22 cellular contexts compared by ENCODE assay signal in the genomic region with DNA sequence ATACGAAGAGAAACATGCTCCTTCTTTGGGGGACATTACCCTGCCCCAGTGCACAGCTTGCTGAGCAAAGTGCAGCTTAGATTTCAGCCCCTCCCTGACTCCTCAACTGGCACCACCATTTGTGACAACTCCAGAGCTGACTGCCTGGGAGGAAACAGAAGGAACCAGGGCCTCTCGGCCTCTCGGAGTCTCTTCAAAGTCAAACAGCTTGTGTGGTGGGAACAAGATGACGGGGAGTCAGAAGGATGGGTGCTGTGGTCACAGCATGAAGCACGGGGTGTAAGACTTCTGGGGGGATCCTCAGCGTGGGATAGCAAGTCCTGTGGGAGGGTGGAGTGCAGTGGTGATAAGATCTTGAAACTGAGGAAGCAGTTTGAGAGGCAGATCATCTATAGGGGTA.
DNase-seq lines count a peak whose midpoint lies in the region; ATAC-seq, FAIRE-seq and TF ChIP-seq lines count a peak whose summit lies in the region.
"Had no signal": no experiment of that assay in that cellular context is flagged by ENCODE, and none has a peak within 500 bp of the region (broad histone marks: within the 10 kb centered on the region; RNA-seq: fewer than 3 reads in every experiment).

No MANE protein-coding gene starts in this region.

- H3K36me3 ChIP-seq in neuronal stem cell (replicated peaks in 1 of 2; ENCODE audit: control insufficient read depth in 2 of 2, insufficient read depth in 2 of 2, low read length in 2 of 2) (no peaks in the 10 kb centered on the region), kidney (ENCODE audit: control insufficient read depth in 1 of 2, insufficient read depth in 2 of 2, low read length in 2 of 2) (no peaks in the 10 kb centered on the region)

- H3K27me3 Mint-ChIP-seq in T-helper 17 cell, result no peaks in the 10 kb centered on the region
- H3K27me3 Mint-ChIP-seq: CD4-positive, alpha-beta T cell had no signal

- H4K91ac ChIP-seq in neuronal stem cell (ENCODE audit: low read depth, low read length, poor library complexity), result no peak overlapping the region

- H2BK5ac ChIP-seq in neuronal stem cell (ENCODE audit: low read length), result no peak overlapping the region

- no CpG with 5 or more reads among the region's 6 CpGs for WGBS in neuronal stem cell (ENCODE audit: extremely low coverage in 2 of 2, insufficient read length in 2 of 2, insufficient replicate concordance in 1 of 2), 2 donors

- TF ChIP-seq CTCF in kidney (IDR thresholded peaks at IDR 0.05; ENCODE audit: borderline replicate concordance, extremely low read depth, insufficient read depth), result no peak

- no peak overlapping the region for H4K8ac ChIP-seq in neuronal stem cell (ENCODE audit: low read depth, low read length)

- no peak overlapping the region for H3K14ac ChIP-seq in neuronal stem cell (ENCODE audit: low read length)

- no peak overlapping the region for H3K4me2 ChIP-seq in neuronal stem cell (ENCODE audit: insufficient read depth, low read length, poor library complexity, severe bottlenecking)
- H3K4me2 ChIP-seq: A549 had no signal

- no peak overlapping the region for H3K4ac ChIP-seq in neuronal stem cell (ENCODE audit: low read length)

- peak overlapping the region; percentile 73 for H3K27ac Mint-ChIP-seq in T-helper 17 cell
- H3K27ac Mint-ChIP-seq: CD4-positive, alpha-beta T cell; HFFc6 had no signal

- H2AFZ ChIP-seq in neuronal stem cell (ENCODE audit: low read length), result no peak overlapping the region

- no peak overlapping the region for H3K4me3 Mint-ChIP-seq in T-helper 17 cell
- H3K4me3 Mint-ChIP-seq: CD4-positive, alpha-beta T cell; HFFc6 had no signal

- H2BK15ac ChIP-seq in neuronal stem cell (ENCODE audit: low read length), result peak overlapping the region; percentile 16

- H3K79me1 ChIP-seq in neuronal stem cell (ENCODE audit: low read depth, low read length), result no peaks in the 10 kb centered on the region

- H3K9ac ChIP-seq in neuronal stem cell (ENCODE audit: low read depth, low read length, poor library complexity) (no peak overlapping the region), kidney (ENCODE audit: low read length in 2 of 2) (no peak overlapping the region)

- H2AK5ac ChIP-seq in neuronal stem cell (ENCODE audit: low read depth, low read length), result no peak overlapping the region

- no peak overlapping the region for H3K23ac ChIP-seq in neuronal stem cell (ENCODE audit: low read depth, low read length, poor library complexity)

- peaks cover 2% of the 10 kb centered on the region for H3K36me3 Mint-ChIP-seq in T-helper 17 cell (ENCODE audit: low read depth)

- DNase-seq in DMS 273 (lab: John Stamatoyannopoulos, UW; ENCODE audit: unreplicated experiment) (peak; percentile 5), DMS 273 treated with DMSO at 0.1 percent for 48 hours (lab: John Stamatoyannopoulos, UW) (no peak), KBM-7 (peak; percentile 21), T-helper 17 cell (no peak), neuronal stem cell (ENCODE audit: low spot score) (no peak), kidney (no peak)
- DNase-seq in activated CD4-positive, alpha-beta T cell treated with anti-CD3 and anti-CD28 coated beads for 48 hours, result no peak
- DNase-seq: AML-193; Caco-2; CD4-positive, alpha-beta T cell; DMS79 treated with DMSO at 0.1 percent for 48 hours; EL; GOT3; H7; HFFc6 had no signal

- intact Hi-C loops in kidney (cut with DNase I), result no loop called here

- no peaks in the 10 kb centered on the region for H3K9me3 ChIP-seq in T-helper 17 cell (ENCODE audit: control insufficient read depth, low read length, poor library complexity, severe bottlenecking)
- peaks cover 0 to 2% of the 10 kb centered on the region in 2 donors for H3K9me3 ChIP-seq in neuronal stem cell (replicated peaks in 1 of 2; ENCODE audit: control insufficient read depth in 2 of 2, insufficient read depth in 1 of 2, low read depth in 1 of 2, low read length in 2 of 2)
- no peaks in the 10 kb centered on the region for H3K9me3 ChIP-seq in kidney (ENCODE audit: control insufficient read depth in 1 of 2, low read length in 2 of 2)
- H3K9me3 ChIP-seq: A549, Caco-2 had no signal

- H3K4me1 Mint-ChIP-seq in T-helper 17 cell, result peaks cover 11% of the 10 kb centered on the region

- no peak overlapping the region for H3K4me3 ChIP-seq in neuronal stem cell (ENCODE audit: low read length in 2 of 2)
- H3K4me3 ChIP-seq in kidney (ENCODE audit: low read length in 2 of 2), result no peak overlapping the region
- H3K4me3 ChIP-seq: A549, GM12878 had no signal

- H3K18ac ChIP-seq in neuronal stem cell (ENCODE audit: low read length), result no peak overlapping the region

- ATAC-seq in T-helper 17 cell, result no peak
- no peak for ATAC-seq in HG03039 (IDR thresholded peaks at IDR 0.05; ENCODE audit: unreplicated experiment)
- ATAC-seq: A549, GM12878, HCT116 had no signal

- peaks cover 0 to 12% (median 0%) of the 10 kb centered on the region in 3 experiments for H3K27me3 ChIP-seq in neuronal stem cell (ENCODE audit: control insufficient read depth in 3 of 3, insufficient read depth in 3 of 3, low read depth in 1 of 3, low read length in 3 of 3)

- no peak for FAIRE-seq in kidney (lab: Jason Lieb, UNC)
- FAIRE-seq: A549, D721Med, GM12878 had no signal

- H2BK12ac ChIP-seq in neuronal stem cell (ENCODE audit: low read length), result no peak overlapping the region

- H2BK120ac ChIP-seq in neuronal stem cell (ENCODE audit: low read depth, low read length), result no peak overlapping the region

- in situ Hi-C loops in KBM-7 (cut with MboI; ENCODE audit: low pct_unique_long_range_greater_than_20kb, low sequenced_read_pairs), result no loop called here

- no peak overlapping the region for H3K27ac ChIP-seq in neuronal stem cell (replicated peaks; ENCODE audit: low read length)
- H3K27ac ChIP-seq in kidney (ENCODE audit: low read depth in 2 of 2, low read length in 2 of 2), result no peak overlapping the region
- H3K27ac ChIP-seq: 22Rv1, A549, C4-2B had no signal

- H3K4me1 ChIP-seq in neuronal stem cell (ENCODE audit: control insufficient read depth in 2 of 2, insufficient read depth in 1 of 2, low read depth in 1 of 2, low read length in 2 of 2), result no peaks in the 10 kb centered on the region
- peaks cover 0 to 5% of the 10 kb centered on the region in 2 donors for H3K4me1 ChIP-seq in kidney (ENCODE audit: control insufficient read depth in 1 of 2, insufficient read depth in 1 of 2, low read depth in 1 of 2, low read length in 2 of 2)
- H3K4me1 ChIP-seq: Caco-2 had no signal

Comparison
In these comparisons a context has a peak if more than half of its experiments do, and no peak if none do; other contexts are left out.
1. DNase-seq: peak in DMS 273 (single experiment) and KBM-7 (single experiment); none in DMS 273 treated with DMSO at 0.1 percent for 48 hours (single experiment), T-helper 17 cell (0 of 3), neuronal stem cell (single experiment), activated CD4-positive, alpha-beta T cell treated with anti-CD3 and anti-CD28 coated beads for 48 hours (single experiment) and kidney (single experiment).